ENCODE assay signal across 1 cellular context in the genomic region with DNA sequence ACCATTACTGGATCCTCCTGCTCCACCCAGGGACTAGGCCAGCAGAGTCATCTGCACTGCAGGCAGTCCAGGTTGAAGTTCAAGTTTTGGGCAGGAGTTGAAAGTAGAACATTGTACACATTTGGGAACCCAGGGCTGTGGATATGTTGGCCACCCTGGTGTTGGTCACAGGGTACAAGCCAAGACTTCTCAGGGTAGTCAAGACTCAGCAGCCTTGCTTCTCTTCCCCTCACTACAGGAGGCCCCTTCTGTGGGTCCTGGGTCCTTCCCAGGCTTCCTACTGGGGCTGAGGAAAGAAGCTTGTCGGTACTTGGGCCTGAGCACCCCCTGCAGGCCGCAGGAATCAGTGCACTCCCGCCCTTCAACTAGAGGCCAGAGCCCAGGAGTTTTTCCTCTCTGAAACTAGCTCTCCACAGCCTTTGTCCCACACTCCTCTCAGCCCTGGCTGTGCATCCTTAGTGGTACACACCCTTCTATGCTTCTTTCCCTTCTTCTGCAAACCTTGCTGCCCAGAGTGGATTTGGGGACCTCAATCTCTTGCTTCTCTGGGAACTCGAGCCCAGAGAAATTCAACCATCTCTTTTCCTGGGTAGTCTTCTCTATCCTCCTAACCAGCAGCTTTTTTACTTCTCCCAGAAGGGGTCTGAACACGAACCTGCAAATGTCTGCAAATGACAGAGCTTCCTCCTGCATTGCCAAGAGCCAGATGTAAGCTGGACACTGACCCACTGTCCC.
TF ChIP-seq lines count a peak whose summit lies in the region.

No MANE protein-coding gene starts in this region.

TF ChIP-seq in endothelial cell of umbilical vein, 7 proteins besides CTCF, POLR2A, EP300 and RAD21:
- TF ChIP-seq, protein P1, sequence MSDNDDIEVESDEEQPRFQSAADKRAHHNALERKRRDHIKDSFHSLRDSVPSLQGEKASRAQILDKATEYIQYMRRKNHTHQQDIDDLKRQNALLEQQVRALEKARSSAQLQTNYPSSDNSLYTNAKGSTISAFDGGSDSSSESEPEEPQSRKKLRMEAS (IDR thresholded peaks at IDR 0.05; ENCODE audit: insufficient read depth, insufficient read length): no peak
- TF ChIP-seq FOS (IDR thresholded peaks at IDR 0.05; ENCODE audit: borderline replicate concordance, insufficient read depth, low read length) (no peak), GATA2 (IDR thresholded peaks at IDR 0.05; ENCODE audit: insufficient read depth, insufficient read length, low read depth, low read length) (no peak), JUN (IDR thresholded peaks at IDR 0.05; ENCODE audit: borderline replicate concordance, insufficient read depth, insufficient read length, low read depth) (no peak), EZH2 (IDR thresholded peaks at IDR 0.05; ENCODE audit: borderline replicate concordance, low read depth, low read length, severe bottlenecking) (no peak), POLR2AphosphoS5 (IDR thresholded peaks at IDR 0.05; ENCODE audit: insufficient read depth, low read depth, low read length) (no peak), MYC (IDR thresholded peaks at IDR 0.05; ENCODE audit: low read depth, low read length) (no peak)
